Comparison of ENCODE assay signal across 1 cellular context in genomic region chr9:136681945-136682699, GRCh38.
TF ChIP-seq lines count a peak whose summit lies in the region.

No MANE protein-coding gene starts in this region.

TF ChIP-seq in K562, 482 proteins besides CTCF, POLR2A, EP300 and RAD21 (continued from another document):
- TF ChIP-seq, protein P1, sequence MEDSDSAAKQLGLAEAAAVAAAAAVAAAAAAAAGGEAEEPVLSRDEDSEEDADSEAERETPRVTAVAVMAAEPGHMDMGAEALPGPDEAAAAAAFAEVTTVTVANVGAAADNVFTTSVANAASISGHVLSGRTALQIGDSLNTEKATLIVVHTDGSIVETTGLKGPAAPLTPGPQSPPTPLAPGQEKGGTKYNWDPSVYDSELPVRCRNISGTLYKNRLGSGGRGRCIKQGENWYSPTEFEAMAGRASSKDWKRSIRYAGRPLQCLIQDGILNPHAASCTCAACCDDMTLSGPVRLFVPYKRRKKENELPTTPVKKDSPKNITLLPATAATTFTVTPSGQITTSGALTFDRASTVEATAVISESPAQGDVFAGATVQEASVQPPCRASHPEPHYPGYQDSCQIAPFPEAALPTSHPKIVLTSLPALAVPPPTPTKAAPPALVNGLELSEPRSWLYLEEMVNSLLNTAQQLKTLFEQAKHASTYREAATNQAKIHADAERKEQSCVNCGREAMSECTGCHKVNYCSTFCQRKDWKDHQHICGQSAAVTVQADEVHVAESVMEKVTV (CRISPR knock-in tag; IDR thresholded peaks at IDR 0.05) = no peak
